16 cellular contexts compared by ENCODE assay signal in the genomic region with DNA sequence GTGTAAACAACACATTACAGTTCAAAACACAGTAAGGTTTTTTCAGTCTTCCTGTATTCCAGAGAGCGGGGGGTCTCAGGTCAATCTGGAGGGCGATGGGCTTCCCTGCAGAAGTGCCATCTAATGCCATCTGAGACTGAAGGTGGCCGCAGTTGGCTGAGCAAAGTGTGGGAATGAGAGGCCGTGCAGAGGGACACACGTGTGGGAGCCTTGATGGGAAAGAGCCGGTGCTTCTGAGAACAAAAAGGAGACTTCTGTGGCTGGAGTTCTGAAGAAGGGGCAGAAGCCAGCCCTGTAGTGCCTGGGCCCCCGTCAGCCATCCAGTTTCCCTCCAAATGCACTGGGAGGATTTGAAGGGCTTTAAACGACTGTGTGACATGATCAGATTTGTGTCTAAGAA.
"Had no signal": no experiment of that assay in that cellular context is flagged by ENCODE, and none has a peak within 500 bp of the region (broad histone marks: within the 10 kb centered on the region; RNA-seq: fewer than 3 reads in every experiment).

No MANE protein-coding gene starts in this region.

- H3K9me3 ChIP-seq: SJSA1 had no signal

- H3K36me3 ChIP-seq: SJSA1 had no signal

- H3K4me3 ChIP-seq: SJSA1, SK-N-MC had no signal

- H3K27ac ChIP-seq: SJSA1, SK-N-MC had no signal

- DNase-seq: KBM-7, MM.1S, NCI-H1092 treated with DMSO at 0.1 percent for 48 hours, NCI-H1436, NCI-H187, NCI-H2081 treated with DMSO at 0.1 percent for 48 hours, NCI-H226, NCI-H446, NCI-H524 treated with DMSO at 0.1 percent for 48 hours, NCI-H69, NCI-H774, Right ventricle myocardium superior, RPMI8226, SIG-M5 had no signal

- H3K4me1 ChIP-seq: SJSA1 had no signal
